9 cellular contexts compared by ENCODE assay signal in genomic region chr21:42125571-42126544, GRCh38. TPM values are rescaled to one million over a fixed set of nuclear protein-coding genes. Genes with fewer than 3 reads are reported as not detected.
DNase-seq lines count a peak whose midpoint lies in the region; ATAC-seq, FAIRE-seq and TF ChIP-seq lines count a peak whose summit lies in the region.
"Had no signal": no experiment of that assay in that cellular context is flagged by ENCODE, and none has a peak within 500 bp of the region (broad histone marks: within the 10 kb centered on the region; RNA-seq: fewer than 3 reads in every experiment).

No MANE protein-coding gene starts in this region.

- no peak overlapping the region for H3K4me3 Mint-ChIP-seq in astrocyte (ENCODE audit: unreplicated experiment)

- H4K20me1 ChIP-seq in MM.1S (ENCODE audit: insufficient read depth, low read length) (no peaks in the 10 kb centered on the region), astrocyte (ENCODE audit: insufficient read depth, low read length) (no peaks in the 10 kb centered on the region)

- peaks cover 47% of the 10 kb centered on the region for H3K27me3 ChIP-seq in MM.1S (replicated peaks; ENCODE audit: insufficient read depth, low read length)
- H3K27me3 ChIP-seq in astrocyte (ENCODE audit: insufficient read depth, low read length) = peaks cover 21% of the 10 kb centered on the region

- peak; percentile 26 for TF ChIP-seq CTCF in MM.1S (IDR thresholded peaks at IDR 0.05; ENCODE audit: low read length)
- TF ChIP-seq CTCF in astrocyte (IDR thresholded peaks at IDR 0.05; ENCODE audit: insufficient read depth, low read depth, low read length) = no peak

- no peak overlapping the region for H2AFZ ChIP-seq in MM.1S (ENCODE audit: low read length)
- H2AFZ ChIP-seq in astrocyte (ENCODE audit: low read depth, low read length) = no peak overlapping the region

- H3K9me3 Mint-ChIP-seq in astrocyte (ENCODE audit: unreplicated experiment) = no peaks in the 10 kb centered on the region

- no peak overlapping the region for H3K4me3 ChIP-seq in MM.1S (ENCODE audit: low read length)
- no peak overlapping the region for H3K4me3 ChIP-seq in astrocyte (ENCODE audit: insufficient read depth, low read depth, low read length)

- H3K36me3 ChIP-seq in MM.1S (replicated peaks; ENCODE audit: insufficient read depth, low read length) (no peaks in the 10 kb centered on the region), astrocyte (ENCODE audit: insufficient read depth, low read length) (no peaks in the 10 kb centered on the region)

- H3K4me1 Mint-ChIP-seq in astrocyte (ENCODE audit: low read depth, unreplicated experiment) = peaks cover 17% of the 10 kb centered on the region

- H3K27ac Mint-ChIP-seq in astrocyte (ENCODE audit: unreplicated experiment) = no peak overlapping the region

- H3K4me2 ChIP-seq in MM.1S (ENCODE audit: low read depth, low read length) (no peak overlapping the region), astrocyte (ENCODE audit: low read length) (peak overlapping the region; percentile 36)

- H3K79me2 ChIP-seq in MM.1S (ENCODE audit: low read length) = no peaks in the 10 kb centered on the region
- no peaks in the 10 kb centered on the region for H3K79me2 ChIP-seq in astrocyte (ENCODE audit: insufficient read depth, low read length)

- H3K9ac ChIP-seq in MM.1S (ENCODE audit: low read length) (no peak overlapping the region), astrocyte (ENCODE audit: low read length) (no peak overlapping the region)

- H3K27ac ChIP-seq in MM.1S (ENCODE audit: low read length) (no peak overlapping the region), astrocyte (ENCODE audit: low read depth, low read length) (no peak overlapping the region)

- H3K4me1 ChIP-seq in MM.1S (ENCODE audit: low read length) (peaks cover 11% of the 10 kb centered on the region), astrocyte (ENCODE audit: insufficient read depth, low read length) (peaks cover 7% of the 10 kb centered on the region)

- peaks cover 24% of the 10 kb centered on the region for H3K27me3 Mint-ChIP-seq in astrocyte (ENCODE audit: low read depth, unreplicated experiment)

- no peaks in the 10 kb centered on the region for H3K36me3 Mint-ChIP-seq in astrocyte (ENCODE audit: low read depth, unreplicated experiment)

- DNase-seq in Daoy (ENCODE audit: low read depth) = peak; percentile 57
- no peak for DNase-seq in MM.1S
- DNase-seq in astrocyte (ENCODE audit: low read depth) = peak; percentile 54
- DNase-seq in myocyte (ENCODE audit: low read depth) = peak; percentile 40
- DNase-seq in mucosa of gallbladder (ENCODE audit: low spot score) = no peak
- no peak for DNase-seq in middle frontal gyrus (ENCODE audit: extremely low spot score, low spot score)
- no peak for DNase-seq in activated naive CD4-positive, alpha-beta T cell treated with Interleukin-2 at 50 U/mL for 16 hours

- FAIRE-seq in astrocyte (lab: Jason Lieb, UNC) = no peak

- no peaks in the 10 kb centered on the region for H3F3A ChIP-seq in MM.1S (ENCODE audit: insufficient read depth, low read length)

- H3K9me2 ChIP-seq in MM.1S (replicated peaks; ENCODE audit: insufficient read depth, low read length) = no peaks in the 10 kb centered on the region

- no peak for ATAC-seq in GM19351 (IDR thresholded peaks at IDR 0.05; ENCODE audit: unreplicated experiment)

- H3K9me3 ChIP-seq in MM.1S (replicated peaks; ENCODE audit: insufficient read depth, low read length) (no peaks in the 10 kb centered on the region), astrocyte (ENCODE audit: insufficient read depth, low read depth, low read length) (no peaks in the 10 kb centered on the region)

RNA-seq across cellular contexts. Expression of gene UMODL1, which starts 54.7 kb away (rescaled TPM):
- total RNA-seq in Daoy (2014; rRNA removed; shearing (Covaris generic)) = 0.24 and 0.80 TPM in 2 replicates
- total RNA-seq in astrocyte (0.10 TPM in 1 of 2 replicates, not detected in the other), myocyte (not detected in 2 replicates), mucosa of gallbladder (not detected)
- polyA plus RNA-seq in myocyte (2012) = 0.04 TPM
- total RNA-seq: posterior vena cava had no signal

Comparison
In these comparisons a context has a peak if more than half of its experiments do, and no peak if none do; other contexts are left out.
1. DNase-seq: peak in Daoy (single experiment), astrocyte (single experiment) and myocyte (single experiment); none in MM.1S (single experiment), mucosa of gallbladder (single experiment), middle frontal gyrus (single experiment) and activated naive CD4-positive, alpha-beta T cell treated with Interleukin-2 at 50 U/mL for 16 hours (single experiment).